In the genomic region with DNA sequence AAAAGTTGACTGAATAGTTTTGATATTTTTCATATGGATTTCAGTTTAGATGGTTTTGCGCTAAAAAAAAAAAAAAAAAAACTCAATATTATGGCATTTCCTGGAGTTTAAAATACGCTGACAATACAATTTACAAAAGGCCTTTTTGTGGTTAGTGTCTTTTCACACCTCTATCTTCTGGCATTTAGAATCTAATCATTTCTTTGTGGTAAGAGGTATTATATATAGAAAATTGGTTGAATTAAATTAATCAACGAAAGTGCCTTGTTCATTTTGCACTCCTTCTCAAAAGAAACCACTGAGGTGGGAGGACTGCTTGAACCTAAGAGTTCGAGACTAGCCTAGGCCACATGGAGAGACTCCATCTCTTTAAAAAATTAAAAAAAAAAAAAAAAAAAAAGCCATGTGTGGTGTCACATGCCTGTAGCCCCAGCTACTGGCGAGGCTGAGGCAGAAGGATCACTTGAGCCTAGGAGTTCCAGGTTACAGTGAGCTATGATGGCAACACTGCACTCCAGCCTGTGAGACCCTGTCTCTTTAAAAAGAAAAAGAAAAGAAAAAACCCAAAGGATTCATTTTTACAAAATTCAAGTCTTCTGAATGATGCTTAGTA, we compare ENCODE assay signal across 14 cellular contexts.
DNase-seq lines count a peak whose midpoint lies in the region; ATAC-seq and FAIRE-seq lines count a peak whose summit lies in the region.
"Had no signal": no experiment of that assay in that cellular context is flagged by ENCODE, and none has a peak within 500 bp of the region (broad histone marks: within the 10 kb centered on the region; RNA-seq: fewer than 3 reads in every experiment).

No MANE protein-coding gene starts in this region.

- H3K9me3 Mint-ChIP-seq in activated naive CD4-positive, alpha-beta T cell treated with anti-CD3 and anti-CD28 coated beads, Interleukin-2, amount 50 U/mL, for 24 hours: no peaks in the 10 kb centered on the region
- no peaks in the 10 kb centered on the region for H3K9me3 Mint-ChIP-seq in T-helper 1 cell treated with Interleukin-12 subunit alpha and Interleukin-12 subunit beta and Interleukin-4 antibody, amounts not matched to agents 30 μg/mL and 1 μg/mL, for 36 hours

- H3K27me3 Mint-ChIP-seq in activated naive CD4-positive, alpha-beta T cell treated with anti-CD3 and anti-CD28 coated beads, Interleukin-2, amount 50 U/mL, for 24 hours: no peaks in the 10 kb centered on the region
- H3K27me3 Mint-ChIP-seq in T-helper 1 cell treated with Interleukin-12 subunit alpha and Interleukin-12 subunit beta and Interleukin-4 antibody, amounts not matched to agents 30 μg/mL and 1 μg/mL, for 36 hours (ENCODE audit: low read depth): no peaks in the 10 kb centered on the region

- peaks cover 16% of the 10 kb centered on the region for H3K36me3 Mint-ChIP-seq in activated naive CD4-positive, alpha-beta T cell treated with anti-CD3 and anti-CD28 coated beads, Interleukin-2, amount 50 U/mL, for 24 hours
- peaks cover 33% of the 10 kb centered on the region for H3K36me3 Mint-ChIP-seq in T-helper 1 cell treated with Interleukin-12 subunit alpha and Interleukin-12 subunit beta and Interleukin-4 antibody, amounts not matched to agents 30 μg/mL and 1 μg/mL, for 36 hours (ENCODE audit: low read depth)

- H3K27ac Mint-ChIP-seq in activated naive CD4-positive, alpha-beta T cell treated with anti-CD3 and anti-CD28 coated beads, Interleukin-2, amount 50 U/mL, for 24 hours: peak overlapping the region; percentile 89
- H3K27ac Mint-ChIP-seq in T-helper 1 cell treated with Interleukin-12 subunit alpha and Interleukin-12 subunit beta and Interleukin-4 antibody, amounts not matched to agents 30 μg/mL and 1 μg/mL, for 36 hours: peak overlapping the region; percentile 83

- peak; percentile 29 for FAIRE-seq in endometrium (lab: Jason Lieb, UNC)

- peaks cover 97% of the 10 kb centered on the region for H3K4me1 Mint-ChIP-seq in activated naive CD4-positive, alpha-beta T cell treated with anti-CD3 and anti-CD28 coated beads, Interleukin-2, amount 50 U/mL, for 24 hours
- H3K4me1 Mint-ChIP-seq in T-helper 1 cell treated with Interleukin-12 subunit alpha and Interleukin-12 subunit beta and Interleukin-4 antibody, amounts not matched to agents 30 μg/mL and 1 μg/mL, for 36 hours (ENCODE audit: low read depth): peaks cover 81% of the 10 kb centered on the region

- no peak for DNase-seq in activated naive CD4-positive, alpha-beta T cell treated with anti-CD3 and anti-CD28 coated beads, Interleukin-2, amount 50 U/mL, for 16 hours
- no peak for DNase-seq in AG08396 (ENCODE audit: low spot score)
- no peak for DNase-seq in NCI-H1092 treated with DMSO at 0.1 percent for 48 hours (lab: John Stamatoyannopoulos, UW)
- DNase-seq: amygdala; DMS 273 treated with DMSO at 0.1 percent for 48 hours; NCI-H748 treated with DMSO at 0.1 percent for 48 hours; occipital lobe; stimulated activated naive CD4-positive, alpha-beta T cell treated with Interleukin-2 at 50 U/mL for 16 hours; T1000 had no signal

- ATAC-seq in GM18517 (IDR thresholded peaks at IDR 0.05; ENCODE audit: unreplicated experiment) (no peak), HG03095 (IDR thresholded peaks at IDR 0.05; ENCODE audit: unreplicated experiment) (no peak)

- peak overlapping the region; percentile 43 for H3K4me3 Mint-ChIP-seq in activated naive CD4-positive, alpha-beta T cell treated with anti-CD3 and anti-CD28 coated beads, Interleukin-2, amount 50 U/mL, for 24 hours
- peak overlapping the region; percentile 43 for H3K4me3 Mint-ChIP-seq in T-helper 1 cell treated with Interleukin-12 subunit alpha and Interleukin-12 subunit beta and Interleukin-4 antibody, amounts not matched to agents 30 μg/mL and 1 μg/mL, for 36 hours
